Comparison of ENCODE assay signal across 14 cellular contexts in the genomic region with DNA sequence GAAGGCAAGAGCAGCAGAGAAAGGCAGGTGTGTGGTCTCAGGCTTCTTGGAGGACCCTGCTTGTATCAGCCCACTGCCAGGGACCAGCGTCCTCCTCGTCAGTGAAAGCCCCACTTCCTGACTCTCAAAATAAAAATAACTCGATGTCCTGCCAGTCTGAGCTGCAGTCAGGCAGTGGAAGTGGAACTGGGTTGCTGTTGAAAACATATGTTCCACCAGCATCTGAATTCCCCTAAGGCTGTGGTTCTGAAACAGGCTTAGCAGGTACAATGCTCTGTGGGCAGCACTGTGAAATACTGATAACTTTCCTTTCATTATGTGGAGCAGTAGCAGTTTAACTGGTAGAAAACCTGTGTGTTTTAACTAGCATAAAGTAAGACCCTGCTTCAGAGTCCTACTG.
A peak's percentile ranks its signal among the peaks of the same experiment; 100 is the strongest.
DNase-seq lines count a peak whose midpoint lies in the region; ATAC-seq and TF ChIP-seq lines count a peak whose summit lies in the region.
"Had no signal": no experiment of that assay in that cellular context is flagged by ENCODE, and none has a peak within 500 bp of the region (broad histone marks: within the 10 kb centered on the region; RNA-seq: fewer than 3 reads in every experiment).

No MANE protein-coding gene starts in this region.

- H3K4me1 ChIP-seq in MM.1S (ENCODE audit: low read length), result 0 out of 2 replicates have a peak, but pooled peaks cover 6% of the 10 kb centered on the region

- H3K27me3 Mint-ChIP-seq in stimulated activated naive CD8-positive, alpha-beta T cell treated with anti-CD3 and anti-CD28 coated beads, Interleukin-15, amount 100 ng/mL, for 72 hours, result no peaks in the 10 kb centered on the region
- H3K27me3 Mint-ChIP-seq in T-helper 17 cell, result peaks cover 28% of the 10 kb centered on the region

- DNase-seq in stimulated activated naive CD8-positive, alpha-beta T cell treated with anti-CD3 and anti-CD28 coated beads, Interleukin-15, Interleukin-2, amounts not matched to agents 100 U/mL and 50 U/mL, for 24 hours, result no peak
- DNase-seq in stimulated activated naive CD8-positive, alpha-beta T cell treated with anti-CD3 and anti-CD28 coated beads, Interleukin-15, amount 100 ng/mL, for 72 hours, result no peak
- DNase-seq in T-helper 17 cell, result no peak
- no peak for DNase-seq in T1000 (lab: John Stamatoyannopoulos, UW)
- no peak for DNase-seq in MM.1S
- no peak for DNase-seq in activated CD4-positive, alpha-beta T cell treated with anti-CD3 and anti-CD28 coated beads for 4 hours
- DNase-seq: DMS79; H9; Kasumi-1; naive thymus-derived CD4-positive, alpha-beta T cell; NCI-H524 had no signal

- ATAC-seq in stimulated activated naive CD8-positive, alpha-beta T cell treated with anti-CD3 and anti-CD28 coated beads, Interleukin-15, Interleukin-2, amounts not matched to agents 100 U/mL and 50 U/mL, for 24 hours, result peak; percentile 24
- ATAC-seq in stimulated activated naive CD8-positive, alpha-beta T cell treated with anti-CD3 and anti-CD28 coated beads, Interleukin-15, amount 100 ng/mL, for 72 hours, result no peak
- ATAC-seq in GM21737 (IDR thresholded peaks at IDR 0.05; ENCODE audit: unreplicated experiment) (peak; percentile 77), HG03342 (IDR thresholded peaks at IDR 0.05; ENCODE audit: unreplicated experiment) (peak; percentile 64), T-helper 17 cell (no peak)
- ATAC-seq: naive thymus-derived CD4-positive, alpha-beta T cell had no signal

- H3K4me2 ChIP-seq in MM.1S (ENCODE audit: low read depth, low read length), result no peak overlapping the region

- H3K4me3 ChIP-seq in MM.1S (ENCODE audit: low read length), result no peak overlapping the region
- H3K4me3 ChIP-seq: esophagus muscularis mucosa had no signal

- H3K9me3 ChIP-seq in T-helper 17 cell (ENCODE audit: control insufficient read depth, low read length, poor library complexity, severe bottlenecking) (no peaks in the 10 kb centered on the region), MM.1S (replicated peaks; ENCODE audit: insufficient read depth, low read length) (no peaks in the 10 kb centered on the region)
- H3K9me3 ChIP-seq: esophagus muscularis mucosa had no signal

- H3K36me3 ChIP-seq in MM.1S (replicated peaks; ENCODE audit: insufficient read depth, low read length), result no peaks in the 10 kb centered on the region

- no peak overlapping the region for H3K9ac ChIP-seq in MM.1S (ENCODE audit: low read length)

- H3K9me3 Mint-ChIP-seq in stimulated activated naive CD8-positive, alpha-beta T cell treated with anti-CD3 and anti-CD28 coated beads, Interleukin-15, amount 100 ng/mL, for 72 hours, result no peaks in the 10 kb centered on the region
- H3K9me3 Mint-ChIP-seq: H9; naive thymus-derived CD4-positive, alpha-beta T cell had no signal

- no peak overlapping the region for H3K4me3 Mint-ChIP-seq in stimulated activated naive CD8-positive, alpha-beta T cell treated with anti-CD3 and anti-CD28 coated beads, Interleukin-15, amount 100 ng/mL, for 72 hours
- H3K4me3 Mint-ChIP-seq in T-helper 17 cell, result no peak overlapping the region
- H3K4me3 Mint-ChIP-seq: H9; naive thymus-derived CD4-positive, alpha-beta T cell had no signal

- H3K9me2 ChIP-seq in MM.1S (replicated peaks; ENCODE audit: insufficient read depth, low read length), result no peaks in the 10 kb centered on the region

- H3K27ac ChIP-seq in MM.1S (ENCODE audit: low read length), result no peak overlapping the region
- H3K27ac ChIP-seq: esophagus muscularis mucosa had no signal

- H2AFZ ChIP-seq in MM.1S (ENCODE audit: low read length), result no peak overlapping the region

- H3K36me3 Mint-ChIP-seq in T-helper 17 cell (ENCODE audit: low read depth), result no peaks in the 10 kb centered on the region
- H3K36me3 Mint-ChIP-seq: naive thymus-derived CD4-positive, alpha-beta T cell had no signal

- peaks cover 6% of the 10 kb centered on the region for H3K4me1 Mint-ChIP-seq in stimulated activated naive CD8-positive, alpha-beta T cell treated with anti-CD3 and anti-CD28 coated beads, Interleukin-15, amount 100 ng/mL, for 72 hours
- peaks cover 4% of the 10 kb centered on the region for H3K4me1 Mint-ChIP-seq in T-helper 17 cell
- H3K4me1 Mint-ChIP-seq: naive thymus-derived CD4-positive, alpha-beta T cell had no signal

- no peaks in the 10 kb centered on the region for H3K79me2 ChIP-seq in MM.1S (ENCODE audit: low read length)

- H3F3A ChIP-seq in MM.1S (ENCODE audit: insufficient read depth, low read length), result peaks cover 13% of the 10 kb centered on the region

- H4K20me1 ChIP-seq in MM.1S (ENCODE audit: insufficient read depth, low read length), result 0 out of 2 replicates have a peak, but pooled peaks cover 14% of the 10 kb centered on the region

- H3K27ac Mint-ChIP-seq in stimulated activated naive CD8-positive, alpha-beta T cell treated with anti-CD3 and anti-CD28 coated beads, Interleukin-15, amount 100 ng/mL, for 72 hours, result no peak overlapping the region
- no peak overlapping the region for H3K27ac Mint-ChIP-seq in T-helper 17 cell
- H3K27ac Mint-ChIP-seq: H9; naive thymus-derived CD4-positive, alpha-beta T cell had no signal

- peaks cover 75% of the 10 kb centered on the region for H3K27me3 ChIP-seq in MM.1S (replicated peaks; ENCODE audit: insufficient read depth, low read length)
- H3K27me3 ChIP-seq: esophagus muscularis mucosa had no signal

- no peak for TF ChIP-seq CTCF in MM.1S (IDR thresholded peaks at IDR 0.05; ENCODE audit: low read length)

Comparison
In these comparisons a context has a peak if more than half of its experiments do, and no peak if none do; other contexts are left out.
1. ATAC-seq: peak in stimulated activated naive CD8-positive, alpha-beta T cell treated with anti-CD3 and anti-CD28 coated beads, Interleukin-15, Interleukin-2, amounts not matched to agents 100 U/mL and 50 U/mL, for 24 hours (single experiment), GM21737 (single experiment) and HG03342 (single experiment); none in stimulated activated naive CD8-positive, alpha-beta T cell treated with anti-CD3 and anti-CD28 coated beads, Interleukin-15, amount 100 ng/mL, for 72 hours (single experiment) and T-helper 17 cell (single experiment).